11 cellular contexts compared by ENCODE assay signal in the genomic region with DNA sequence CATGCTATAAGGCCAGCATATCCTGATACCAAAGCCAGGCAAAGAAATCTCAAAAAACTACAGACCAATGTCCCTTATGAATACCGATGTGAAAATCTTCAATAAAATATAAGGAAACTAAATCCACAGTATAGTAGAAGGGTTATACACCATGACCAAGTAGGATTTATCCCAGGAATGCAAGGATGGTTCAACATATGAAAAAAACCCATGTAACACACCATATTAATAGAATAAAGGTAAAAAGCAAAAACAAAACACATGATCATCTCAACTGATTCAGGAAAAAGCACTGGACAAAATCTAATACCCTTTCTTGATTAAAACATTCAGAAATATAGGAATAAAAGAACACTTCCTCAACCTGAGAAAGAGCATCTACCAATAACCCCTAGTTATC.
"Had no signal": no experiment of that assay in that cellular context is flagged by ENCODE, and none has a peak within 500 bp of the region (broad histone marks: within the 10 kb centered on the region; RNA-seq: fewer than 3 reads in every experiment).

No MANE protein-coding gene starts in this region.

- H3K4me3 ChIP-seq: GM23338 had no signal

- H2AFZ ChIP-seq: GM23338 had no signal

- DNase-seq: H9, HCEC 1CT, HFFc6, IMR-90, Kasumi-1, KG1 had no signal

- FAIRE-seq: H1, H54, HepG2 had no signal

- H3K4me2 ChIP-seq: GM23338 had no signal

- H3K4me3 Mint-ChIP-seq: GM23338, H9, HFFc6 had no signal

- ATAC-seq: GM23338, HepG2 had no signal

- H3K27ac ChIP-seq: HL-60 had no signal

- H3K27ac Mint-ChIP-seq: GM23338, H9, HFFc6 had no signal
